ENCODE assay signal across 1 cellular context in genomic region chr7:4764402-4765007, GRCh38.
TF ChIP-seq lines count a peak whose summit lies in the region.

No MANE protein-coding gene starts in this region.

TF ChIP-seq in IMR-90, 13 proteins besides CTCF, POLR2A, EP300 and RAD21 (continued from another document):
- TF ChIP-seq CEBPB (IDR thresholded peaks at IDR 0.05; ENCODE audit: low read depth, low read length), result no peak
- no peak for TF ChIP-seq FOS (IDR thresholded peaks at IDR 0.05; ENCODE audit: low read depth, low read length)
- TF ChIP-seq USF2 (IDR thresholded peaks at IDR 0.05; ENCODE audit: low read depth, low read length), result no peak
- no peak for TF ChIP-seq NFE2L2 (IDR thresholded peaks at IDR 0.05; ENCODE audit: low read depth, low read length)
- no peak for TF ChIP-seq MAFK (IDR thresholded peaks at IDR 0.05; ENCODE audit: low read depth, low read length)
- no peak for TF ChIP-seq RFX5 (IDR thresholded peaks at IDR 0.05; ENCODE audit: low read depth, low read length)
TF ChIP-seq in IMR-90: peak in this region for 0.
